ENCODE assay signal across 8 cellular contexts in the genomic region with DNA sequence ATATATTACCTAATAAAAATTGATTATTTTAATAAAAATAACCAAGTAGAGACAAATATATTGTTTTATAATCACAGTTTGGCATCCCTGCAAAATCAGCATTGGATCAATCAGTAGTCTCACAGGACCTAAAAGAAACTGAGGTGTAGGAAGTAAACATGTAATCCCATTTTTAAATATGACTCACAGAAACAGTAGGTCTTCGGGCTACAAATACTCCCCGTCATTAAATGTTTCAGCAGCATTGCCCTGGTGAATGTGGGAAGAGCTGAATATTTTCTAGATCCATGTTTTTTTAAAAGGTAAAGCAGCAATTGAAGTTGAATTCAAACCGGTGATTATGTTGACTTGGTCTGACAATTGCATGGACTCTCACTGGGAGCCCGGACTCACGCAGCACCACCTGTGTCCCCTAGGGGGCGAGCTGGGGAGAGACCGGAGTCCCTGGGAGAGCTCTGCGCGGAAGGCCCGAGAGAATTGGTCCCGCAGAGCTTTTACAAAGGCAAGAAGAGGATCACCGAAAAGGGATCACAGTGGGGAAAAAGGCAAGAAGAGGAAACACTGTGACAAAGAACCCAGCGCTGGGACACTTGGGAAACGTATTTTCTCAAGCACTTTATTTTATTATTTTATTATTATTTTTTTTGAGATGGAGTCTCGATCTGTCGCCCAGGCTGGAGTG. TPM values are rescaled to one million over a fixed set of nuclear protein-coding genes. Genes with fewer than 3 reads are reported as not detected.
A peak's percentile ranks its signal among the peaks of the same experiment; 100 is the strongest.
DNase-seq lines count a peak whose midpoint lies in the region; ATAC-seq and TF ChIP-seq lines count a peak whose summit lies in the region.

No MANE protein-coding gene starts in this region.

- H3K27me3 Mint-ChIP-seq in WTC11 (ENCODE audit: low read depth) (peaks cover 17% of the 10 kb centered on the region), MCF 10A (ENCODE audit: insufficient read depth, unreplicated experiment) (no peaks in the 10 kb centered on the region)

- POLR2A ChIA-PET in WTC11 (lab: Charles Lee) = no interaction called here
- POLR2A ChIA-PET in MCF 10A (lab: Yijun Ruan, JAX) = interaction anchor here (1.0 to 3.8 kb wide), 6 partner anchors 9 to 115 kb away, joined by 3 to 28 read pairs (median 4); partner anchors contain the start of gene USP3

- no peak overlapping the region for H3K4me3 Mint-ChIP-seq in WTC11
- H3K4me3 Mint-ChIP-seq in MCF 10A (ENCODE audit: unreplicated experiment) = no peak overlapping the region

- CTCF ChIA-PET in WTC11 (lab: Charles Lee) (interaction anchor here (0.6 to 4.9 kb wide), 34 partner anchors 9 to 582 kb away, joined by 3 to 54 read pairs (median 4); partner anchors contain the start of genes APH1B, FBXL22 and USP3), MCF 10A (lab: Yijun Ruan, JAX) (interaction anchor here (0.6 to 1.5 kb wide), 9 partner anchors 9 to 114 kb away, joined by 3 to 8 read pairs (median 3); no protein-coding TSS in a partner anchor)

- H3K36me3 Mint-ChIP-seq in WTC11 = no peaks in the 10 kb centered on the region
- H3K36me3 Mint-ChIP-seq in MCF 10A (ENCODE audit: insufficient read depth, unreplicated experiment) = no peaks in the 10 kb centered on the region

- H3K4me1 Mint-ChIP-seq in WTC11 = peaks cover 37% of the 10 kb centered on the region
- H3K4me1 Mint-ChIP-seq in MCF 10A (ENCODE audit: insufficient read depth, unreplicated experiment) = peaks cover 24% of the 10 kb centered on the region

- intact Hi-C loops in MCF 10A (cut with micrococcal nuclease) = no loop called here

- H3K27ac Mint-ChIP-seq in WTC11 = no peak overlapping the region
- H3K27ac Mint-ChIP-seq in MCF 10A (ENCODE audit: low read depth, unreplicated experiment) = peak overlapping the region; percentile 23

- H3K9me3 Mint-ChIP-seq in WTC11 = no peaks in the 10 kb centered on the region
- no peaks in the 10 kb centered on the region for H3K9me3 Mint-ChIP-seq in MCF 10A (ENCODE audit: unreplicated experiment)

- DNase-seq in Daoy (ENCODE audit: low read depth) (peak; percentile 81), GOT3 (lab: John Stamatoyannopoulos, UW) (peak; percentile 58), NCI-H1436 treated with DMSO at 0.1 percent for 48 hours (lab: John Stamatoyannopoulos, UW) (peak; percentile 33), WTC11 (ENCODE audit: low spot score) (peak; percentile 95), MCF 10A (ENCODE audit: unreplicated experiment) (peak; percentile 81), islet precursor cell (peak; percentile 91), GM19240 (ENCODE audit: insufficient read length, low spot score) (no peak)
- DNase-seq in stimulated activated CD4-positive, alpha-beta T cell treated with anti-CD3 and anti-CD28 coated beads, Interleukin-1b, Interleukin-23, amount 100 ng/mL, for 4 hours (ENCODE audit: low read depth in 2 of 2) = peak; percentile 84 to 86

- no TSS peak for BruUV-seq in MCF 10A (replicated peaks; lab: Mats Ljungman, UMichigan)

- TF ChIP-seq CTCF in WTC11 (IDR thresholded peaks at IDR 0.05) = peak; percentile 85
- peak; percentile 71 for TF ChIP-seq CTCF in MCF 10A (IDR thresholded peaks at IDR 0.05; ENCODE audit: unreplicated experiment)

- peak; percentile 94 for ATAC-seq in WTC11

TF ChIP-seq in WTC11, 78 proteins besides CTCF, POLR2A, EP300 and RAD21:
- no peak for TF ChIP-seq IRF2 (CRISPR knock-in tag; IDR thresholded peaks at IDR 0.05; ENCODE audit: borderline replicate concordance, low read depth)
- TF ChIP-seq, protein P1, sequence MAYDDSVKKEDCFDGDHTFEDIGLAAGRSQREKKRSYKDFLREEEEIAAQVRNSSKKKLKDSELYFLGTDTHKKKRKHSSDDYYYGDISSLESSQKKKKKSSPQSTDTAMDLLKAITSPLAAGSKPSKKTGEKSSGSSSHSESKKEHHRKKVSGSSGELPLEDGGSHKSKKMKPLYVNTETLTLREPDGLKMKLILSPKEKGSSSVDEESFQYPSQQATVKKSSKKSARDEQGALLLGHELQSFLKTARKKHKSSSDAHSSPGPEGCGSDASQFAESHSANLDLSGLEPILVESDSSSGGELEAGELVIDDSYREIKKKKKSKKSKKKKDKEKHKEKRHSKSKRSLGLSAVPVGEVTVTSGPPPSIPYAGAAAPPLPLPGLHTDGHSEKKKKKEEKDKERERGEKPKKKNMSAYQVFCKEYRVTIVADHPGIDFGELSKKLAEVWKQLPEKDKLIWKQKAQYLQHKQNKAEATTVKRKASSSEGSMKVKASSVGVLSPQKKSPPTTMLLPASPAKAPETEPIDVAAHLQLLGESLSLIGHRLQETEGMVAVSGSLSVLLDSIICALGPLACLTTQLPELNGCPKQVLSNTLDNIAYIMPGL (CRISPR knock-in tag; IDR thresholded peaks at IDR 0.05) = 0 out of 2 replicates have a peak, but pooled peaks have one; percentile 39

RNA-seq across cellular contexts. Expression of gene USP3, which starts 17.2 kb away (rescaled TPM):
- 28.1 and 35.7 TPM in 2 replicates for total RNA-seq in Daoy (2014; rRNA removed; shearing (Covaris generic))
- 30.0 to 36.6 TPM (median 30.8 TPM) in 3 replicates for total RNA-seq in WTC11 (2021)
- total RNA-seq in MCF 10A (2022) = 59.0 and 70.2 TPM in 2 replicates
